In genomic region chr12:8089277-8089676, GRCh38 we compare ENCODE assay signal across 9 cellular contexts. TPM values are rescaled to one million over a fixed set of nuclear protein-coding genes. Genes with fewer than 3 reads are reported as not detected.
DNase-seq lines count a peak whose midpoint lies in the region; ATAC-seq and TF ChIP-seq lines count a peak whose summit lies in the region.
"Not testable (repeated sequence)": the region's sequence is repeated elsewhere in the genome, so short reads cannot be mapped to it uniquely, and the experiment has no call there.
"Had no signal": no experiment of that assay in that cellular context is flagged by ENCODE, and none has a peak within 500 bp of the region (broad histone marks: within the 10 kb centered on the region; RNA-seq: fewer than 3 reads in every experiment).

No MANE protein-coding gene starts in this region.

- not testable (repeated sequence) for DNase-seq in CD4-positive, alpha-beta memory T cell; activated CD4-positive, alpha-beta T cell treated with anti-CD3 and anti-CD28 coated beads, Interleukin-2, amount 10 ng/mL, durations not matched to agents 7 days and 5 days; activated T-cell treated with anti-CD3 and anti-CD28 coated beads, Interleukin-2, amount 50 U/mL, for 72 hours; activated naive CD8-positive, alpha-beta T cell treated with anti-CD3 and anti-CD28 coated beads for 36 hours; effector memory CD4-positive, alpha-beta T cell; natural killer cell
- peak; percentile 59 for DNase-seq in Karpas-422

- H3K9me3 Mint-ChIP-seq in CD4-positive, alpha-beta memory T cell; activated CD4-positive, alpha-beta T cell treated with anti-CD3 and anti-CD28 coated beads, Interleukin-2, amount 10 ng/mL, durations not matched to agents 7 days and 5 days; activated T-cell treated with anti-CD3 and anti-CD28 coated beads, Interleukin-2, amount 50 U/mL, for 72 hours; activated naive CD8-positive, alpha-beta T cell treated with anti-CD3 and anti-CD28 coated beads for 36 hours; natural killer cell: not testable (repeated sequence)

- H3K27ac Mint-ChIP-seq in CD4-positive, alpha-beta memory T cell, result peak overlapping the region in 6 of 7 donors; percentile 85 to 96 (median 94)
- H3K27ac Mint-ChIP-seq in activated CD4-positive, alpha-beta T cell treated with anti-CD3 and anti-CD28 coated beads, Interleukin-2, amount 10 ng/mL, durations not matched to agents 7 days and 5 days, result peak overlapping the region; percentile 93
- peak overlapping the region; percentile 99 for H3K27ac Mint-ChIP-seq in activated T-cell treated with anti-CD3 and anti-CD28 coated beads, Interleukin-2, amount 50 U/mL, for 72 hours
- H3K27ac Mint-ChIP-seq in activated naive CD8-positive, alpha-beta T cell treated with anti-CD3 and anti-CD28 coated beads for 36 hours, result peak overlapping the region; percentile 84
- H3K27ac Mint-ChIP-seq in natural killer cell, result peak overlapping the region; percentile 86 to 90

- H3K4me1 ChIP-seq in CD4-positive, alpha-beta memory T cell (ENCODE audit: insufficient read depth, low read length), result peaks cover 53% of the 10 kb centered on the region
- H3K4me1 ChIP-seq in Karpas-422 (ENCODE audit: low read length), result peaks cover 41% of the 10 kb centered on the region
- peaks cover 17% of the 10 kb centered on the region for H3K4me1 ChIP-seq in effector memory CD4-positive, alpha-beta T cell (ENCODE audit: control insufficient read depth, insufficient read depth, low read length, poor library complexity, severe bottlenecking)

- peak overlapping the region; percentile 22; the same call in 1 of the 2 replicates for H3K9ac ChIP-seq in Karpas-422 (ENCODE audit: low read length)

- not testable (repeated sequence) for H3K27me3 ChIP-seq in CD4-positive, alpha-beta memory T cell (ENCODE audit: insufficient read depth, low read length); Karpas-422 (ENCODE audit: low read length); effector memory CD4-positive, alpha-beta T cell (replicated peaks; ENCODE audit: control insufficient read depth, insufficient read depth, low read length, poor library complexity, severe bottlenecking)

- not testable (repeated sequence) for H2AFZ ChIP-seq in Karpas-422 (ENCODE audit: low read length)

- peak overlapping the region; percentile 45 for H3K4me2 ChIP-seq in Karpas-422 (ENCODE audit: low read depth, low read length, poor library complexity, severe bottlenecking)

- H3K27ac ChIP-seq in CD4-positive, alpha-beta memory T cell (ENCODE audit: low read depth, low read length), result peak overlapping the region; percentile 58
- peak overlapping the region; percentile 68 for H3K27ac ChIP-seq in Karpas-422 (ENCODE audit: low read length)
- H3K27ac ChIP-seq in effector memory CD4-positive, alpha-beta T cell (ENCODE audit: insufficient read depth, low read length, poor library complexity, severe bottlenecking), result peak overlapping the region; percentile 51

- H4K20me1 ChIP-seq in Karpas-422 (ENCODE audit: insufficient read depth, low read depth, low read length), result not testable (repeated sequence)

- H3K4me3 Mint-ChIP-seq in CD4-positive, alpha-beta memory T cell, result peak overlapping the region in 3 of 8 donors; percentile 80 to 86 (median 82)
- not testable (repeated sequence) for H3K4me3 Mint-ChIP-seq in activated CD4-positive, alpha-beta T cell treated with anti-CD3 and anti-CD28 coated beads, Interleukin-2, amount 10 ng/mL, durations not matched to agents 7 days and 5 days; activated naive CD8-positive, alpha-beta T cell treated with anti-CD3 and anti-CD28 coated beads for 36 hours
- H3K4me3 Mint-ChIP-seq in activated T-cell treated with anti-CD3 and anti-CD28 coated beads, Interleukin-2, amount 50 U/mL, for 72 hours, result peak overlapping the region; percentile 71 to 97
- peak overlapping the region; percentile 70 for H3K4me3 Mint-ChIP-seq in natural killer cell

- peaks cover 32 to 52% (median 34%) of the 10 kb centered on the region in 4 donors for H3K4me1 Mint-ChIP-seq in CD4-positive, alpha-beta memory T cell
- H3K4me1 Mint-ChIP-seq in activated CD4-positive, alpha-beta T cell treated with anti-CD3 and anti-CD28 coated beads, Interleukin-2, amount 10 ng/mL, durations not matched to agents 7 days and 5 days, result peaks cover 45% of the 10 kb centered on the region
- H3K4me1 Mint-ChIP-seq in activated T-cell treated with anti-CD3 and anti-CD28 coated beads, Interleukin-2, amount 50 U/mL, for 72 hours (ENCODE audit: low read depth), result peaks cover 41% of the 10 kb centered on the region
- peaks cover 31% of the 10 kb centered on the region for H3K4me1 Mint-ChIP-seq in activated naive CD8-positive, alpha-beta T cell treated with anti-CD3 and anti-CD28 coated beads for 36 hours
- H3K4me1 Mint-ChIP-seq in natural killer cell, result peaks cover 28 to 31% of the 10 kb centered on the region in 2 donors

- POLR2A ChIA-PET in CD4-positive, alpha-beta memory T cell (lab: Charles Lee; ENCODE audit: partially characterized antibody), result interaction anchor here (1.2 to 2.6 kb wide), 4 partner anchors 11 to 62 kb away, joined by 6 to 11 read pairs (median 8); partner anchors contain the start of genes C3AR1 and FOXJ2
- POLR2A ChIA-PET in activated CD4-positive, alpha-beta T cell treated with anti-CD3 and anti-CD28 coated beads, Interleukin-2, amount 10 ng/mL, durations not matched to agents 7 days and 5 days (lab: Charles Lee), result not testable (repeated sequence)

- ATAC-seq in activated T-cell treated with anti-CD3 and anti-CD28 coated beads, Interleukin-2, amount 50 U/mL, for 72 hours (replicated peaks in 1 of 2); natural killer cell: not testable (repeated sequence)

- CTCF ChIA-PET in CD4-positive, alpha-beta memory T cell (lab: Charles Lee; ENCODE audit: partially characterized antibody), result interaction anchor here (0.9 to 1.1 kb wide), 3 partner anchors 10 to 95 kb away, joined by 3 to 4 read pairs (median 3); no protein-coding TSS in a partner anchor
- CTCF ChIA-PET in activated CD4-positive, alpha-beta T cell treated with anti-CD3 and anti-CD28 coated beads, Interleukin-2, amount 10 ng/mL, durations not matched to agents 7 days and 5 days (lab: Charles Lee), result not testable (repeated sequence)

- not testable (repeated sequence) for H3K9me3 ChIP-seq in CD4-positive, alpha-beta memory T cell (ENCODE audit: control insufficient read depth in 1 of 2, low read length in 2 of 2); Karpas-422 (ENCODE audit: low read length); effector memory CD4-positive, alpha-beta T cell (ENCODE audit: control insufficient read depth, low read length)

- intact Hi-C loops in CD4-positive, alpha-beta memory T cell (cut with micrococcal nuclease), result not testable (repeated sequence)
- intact Hi-C loops in natural killer cell (cut with micrococcal nuclease), result loop anchor here (5.0 kb wide), 1 partner anchor 157 kb away; no protein-coding TSS in a partner anchor

- peaks cover 61% of the 10 kb centered on the region for H3K79me2 ChIP-seq in Karpas-422 (ENCODE audit: low read length)

- not testable (repeated sequence) for H3K9me2 ChIP-seq in Karpas-422 (replicated peaks; ENCODE audit: insufficient read depth, low read length)

- not testable (repeated sequence) for TF ChIP-seq CTCF in natural killer cell (IDR thresholded peaks at IDR 0.05)

- not testable (repeated sequence) for H3K27me3 Mint-ChIP-seq in CD4-positive, alpha-beta memory T cell; activated CD4-positive, alpha-beta T cell treated with anti-CD3 and anti-CD28 coated beads, Interleukin-2, amount 10 ng/mL, durations not matched to agents 7 days and 5 days; activated T-cell treated with anti-CD3 and anti-CD28 coated beads, Interleukin-2, amount 50 U/mL, for 72 hours (ENCODE audit: low read depth); activated naive CD8-positive, alpha-beta T cell treated with anti-CD3 and anti-CD28 coated beads for 36 hours; natural killer cell (ENCODE audit: low read depth in 2 of 2)

- H3K4me3 ChIP-seq in CD4-positive, alpha-beta memory T cell (ENCODE audit: low read length in 2 of 2); effector memory CD4-positive, alpha-beta T cell (ENCODE audit: insufficient read depth, low read depth, low read length, poor library complexity, severe bottlenecking): not testable (repeated sequence)
- H3K4me3 ChIP-seq in Karpas-422 (ENCODE audit: low read length), result peak overlapping the region; percentile 19; the same call in 1 of the 2 replicates

- H3K36me3 ChIP-seq in CD4-positive, alpha-beta memory T cell (ENCODE audit: insufficient read depth, low read length), result peaks cover 38% of the 10 kb centered on the region
- peaks cover 37% of the 10 kb centered on the region; the same call in 1 of the 2 replicates for H3K36me3 ChIP-seq in Karpas-422 (ENCODE audit: insufficient read depth, low read length)
- H3K36me3 ChIP-seq in effector memory CD4-positive, alpha-beta T cell (ENCODE audit: control insufficient read depth, insufficient read depth, low read length), result peaks cover 44% of the 10 kb centered on the region

- peaks cover 51 to 58% of the 10 kb centered on the region in 2 donors for H3K36me3 Mint-ChIP-seq in CD4-positive, alpha-beta memory T cell
- peaks cover 62% of the 10 kb centered on the region for H3K36me3 Mint-ChIP-seq in activated CD4-positive, alpha-beta T cell treated with anti-CD3 and anti-CD28 coated beads, Interleukin-2, amount 10 ng/mL, durations not matched to agents 7 days and 5 days (ENCODE audit: low read depth)
- peaks cover 13 to 30% of the 10 kb centered on the region in 2 donors for H3K36me3 Mint-ChIP-seq in activated T-cell treated with anti-CD3 and anti-CD28 coated beads, Interleukin-2, amount 50 U/mL, for 72 hours (ENCODE audit: insufficient read depth in 2 of 2)
- peaks cover 38% of the 10 kb centered on the region for H3K36me3 Mint-ChIP-seq in activated naive CD8-positive, alpha-beta T cell treated with anti-CD3 and anti-CD28 coated beads for 36 hours
- peaks cover 34% of the 10 kb centered on the region for H3K36me3 Mint-ChIP-seq in natural killer cell

RNA-seq across cellular contexts. Expression of gene NECAP1, which starts 7.2 kb away (rescaled TPM):
- 10 to 100 TPM; 59.2 to 59.5 TPM for total RNA-seq in CD4-positive, alpha-beta memory T cell
- 10 to 100 TPM; 24.3 to 29.3 TPM for polyA plus RNA-seq in CD4-positive, alpha-beta memory T cell
- 33.2 and 42.8 TPM in 2 replicates for total RNA-seq in Karpas-422 (2014; rRNA removed; shearing (Covaris generic); ENCODE audit: low replicate concordance)
- 10 to 100 TPM; 38.0 to 39.4 TPM for total RNA-seq in activated CD4-positive, alpha-beta T cell treated with anti-CD3 and anti-CD28 coated beads, Interleukin-2, amount 10 ng/mL, durations not matched to agents 7 days and 5 days
- total RNA-seq in activated T-cell treated with anti-CD3 and anti-CD28 coated beads, Interleukin-2, amount 50 U/mL, for 72 hours, result 10 to 100 TPM; 34.2 to 43.5 TPM
- total RNA-seq in activated naive CD8-positive, alpha-beta T cell treated with anti-CD3 and anti-CD28 coated beads for 36 hours, result 10 to 100 TPM; 26.5 to 28.2 TPM
- total RNA-seq in natural killer cell, result 100 to 1,000 TPM; 100 to 122 (median 115) TPM

RNA-seq across cellular contexts. Expression of gene C3AR1, which starts 23.1 kb away (rescaled TPM):
- 1 to 10 TPM; 4.6 to 6.1 TPM for total RNA-seq in CD4-positive, alpha-beta memory T cell
- polyA plus RNA-seq in CD4-positive, alpha-beta memory T cell, result 10 to 100 TPM in 1 of 2 donors, 1 to 10 TPM in 1; 8.6 to 10.6 TPM
- total RNA-seq in Karpas-422 (2014; rRNA removed; shearing (Covaris generic); ENCODE audit: low replicate concordance), result 2.2 and 3.2 TPM in 2 replicates
- 1 to 10 TPM; 5.4 to 5.9 TPM for total RNA-seq in activated CD4-positive, alpha-beta T cell treated with anti-CD3 and anti-CD28 coated beads, Interleukin-2, amount 10 ng/mL, durations not matched to agents 7 days and 5 days
- under 1 TPM; 0.19 to 0.79 TPM for total RNA-seq in activated T-cell treated with anti-CD3 and anti-CD28 coated beads, Interleukin-2, amount 50 U/mL, for 72 hours
- 1 to 10 TPM; 2.6 to 2.7 TPM for total RNA-seq in activated naive CD8-positive, alpha-beta T cell treated with anti-CD3 and anti-CD28 coated beads for 36 hours
- total RNA-seq in natural killer cell, result 10 to 100 TPM in 2 of 3 donors, 1 to 10 TPM in 1; 9.5 to 16.9 (median 13.0) TPM
- total RNA-seq: HepG2 had no signal
- polyA plus RNA-seq: HepG2 had no signal

RNA-seq across cellular contexts. Expression of gene CLEC4A, which starts 34.1 kb away (rescaled TPM):
- 1 to 10 TPM; 1.2 to 2.1 TPM for total RNA-seq in CD4-positive, alpha-beta memory T cell
- 1 to 10 TPM in 1 of 2 donors, under 1 TPM in 1; 0.69 to 1.2 TPM for polyA plus RNA-seq in CD4-positive, alpha-beta memory T cell
- total RNA-seq in Karpas-422 (2014; rRNA removed; shearing (Covaris generic); ENCODE audit: low replicate concordance), result 1.4 TPM in 1 of 2 replicates, not detected in the other
- total RNA-seq in activated CD4-positive, alpha-beta T cell treated with anti-CD3 and anti-CD28 coated beads, Interleukin-2, amount 10 ng/mL, durations not matched to agents 7 days and 5 days, result under 1 TPM in 1 of 2 experiments, not detected in 1; 0.19 TPM
- under 1 TPM in 1 of 2 donors, not detected in 1; 0.95 TPM for total RNA-seq in activated T-cell treated with anti-CD3 and anti-CD28 coated beads, Interleukin-2, amount 50 U/mL, for 72 hours
- total RNA-seq in activated naive CD8-positive, alpha-beta T cell treated with anti-CD3 and anti-CD28 coated beads for 36 hours, result under 1 TPM in 1 of 2 experiments, not detected in 1; 0.28 TPM
- total RNA-seq in natural killer cell, result 1 to 10 TPM; 1.6 to 6.9 (median 1.7) TPM
- total RNA-seq: HepG2, HT1080 had no signal

RNA-seq across cellular contexts. Expression of gene FOXJ2, which starts 56.8 kb away (rescaled TPM):
- total RNA-seq in CD4-positive, alpha-beta memory T cell, result 10 to 100 TPM; 32.4 to 33.4 TPM
- 10 to 100 TPM in 1 of 2 donors, 1 to 10 TPM in 1; 4.8 to 18.3 TPM for polyA plus RNA-seq in CD4-positive, alpha-beta memory T cell
- 8.5 and 9.0 TPM in 2 replicates for total RNA-seq in Karpas-422 (2014; rRNA removed; shearing (Covaris generic); ENCODE audit: low replicate concordance)
- total RNA-seq in activated CD4-positive, alpha-beta T cell treated with anti-CD3 and anti-CD28 coated beads, Interleukin-2, amount 10 ng/mL, durations not matched to agents 7 days and 5 days, result 10 to 100 TPM; 21.4 to 22.5 TPM
- 10 to 100 TPM; 26.6 to 27.8 TPM for total RNA-seq in activated T-cell treated with anti-CD3 and anti-CD28 coated beads, Interleukin-2, amount 50 U/mL, for 72 hours
- 10 to 100 TPM; 15.5 to 15.9 TPM for total RNA-seq in activated naive CD8-positive, alpha-beta T cell treated with anti-CD3 and anti-CD28 coated beads for 36 hours
- total RNA-seq in natural killer cell, result 10 to 100 TPM; 27.8 to 28.5 (median 28.4) TPM
